ENCODE assay signal across 8 cellular contexts in the genomic region with DNA sequence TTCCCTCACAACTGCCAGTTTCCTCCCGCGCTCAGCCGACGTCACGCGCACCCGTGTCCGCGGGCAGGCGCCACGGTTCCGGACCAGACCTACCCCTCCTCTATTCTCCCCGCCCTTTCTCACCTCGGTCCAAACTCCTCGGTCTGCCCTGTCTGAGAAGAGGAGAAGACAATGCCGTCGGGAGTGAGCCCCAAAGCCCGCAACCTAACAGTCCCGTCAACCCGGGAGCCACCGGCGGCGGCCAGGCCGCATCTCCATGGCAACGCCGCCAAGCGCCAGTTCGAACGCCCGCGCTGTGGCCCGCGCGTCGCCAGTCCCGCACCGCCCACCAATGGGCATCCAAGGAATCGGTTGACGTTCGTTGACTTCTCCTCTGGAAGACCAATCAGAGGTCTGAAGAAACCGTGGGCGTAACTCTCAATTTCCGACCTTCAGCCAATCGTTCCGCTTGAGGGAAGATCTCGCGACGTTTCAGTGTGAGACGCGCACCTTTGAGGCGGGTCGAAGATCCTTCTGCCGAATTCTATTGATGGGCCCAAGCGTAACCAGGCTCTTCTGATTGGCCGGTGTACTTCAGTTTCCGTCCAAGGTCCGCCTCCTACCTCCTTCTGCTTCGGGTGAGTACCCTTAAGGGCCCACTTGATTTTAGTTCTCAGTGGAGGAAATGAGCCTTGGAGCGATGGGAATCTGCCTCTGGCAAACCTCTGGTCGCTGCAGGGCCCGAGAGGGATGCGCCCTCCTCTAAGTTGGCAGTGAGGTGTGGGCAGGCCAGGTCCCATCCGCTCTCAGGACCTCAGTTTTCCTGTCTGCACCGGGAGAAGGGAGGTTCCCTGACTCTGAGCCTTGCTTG. TPM values are rescaled to one million over a fixed set of nuclear protein-coding genes. Genes with fewer than 3 reads are reported as not detected.
DNase-seq lines count a peak whose midpoint lies in the region; ATAC-seq and TF ChIP-seq lines count a peak whose summit lies in the region.

A gene with protein sequence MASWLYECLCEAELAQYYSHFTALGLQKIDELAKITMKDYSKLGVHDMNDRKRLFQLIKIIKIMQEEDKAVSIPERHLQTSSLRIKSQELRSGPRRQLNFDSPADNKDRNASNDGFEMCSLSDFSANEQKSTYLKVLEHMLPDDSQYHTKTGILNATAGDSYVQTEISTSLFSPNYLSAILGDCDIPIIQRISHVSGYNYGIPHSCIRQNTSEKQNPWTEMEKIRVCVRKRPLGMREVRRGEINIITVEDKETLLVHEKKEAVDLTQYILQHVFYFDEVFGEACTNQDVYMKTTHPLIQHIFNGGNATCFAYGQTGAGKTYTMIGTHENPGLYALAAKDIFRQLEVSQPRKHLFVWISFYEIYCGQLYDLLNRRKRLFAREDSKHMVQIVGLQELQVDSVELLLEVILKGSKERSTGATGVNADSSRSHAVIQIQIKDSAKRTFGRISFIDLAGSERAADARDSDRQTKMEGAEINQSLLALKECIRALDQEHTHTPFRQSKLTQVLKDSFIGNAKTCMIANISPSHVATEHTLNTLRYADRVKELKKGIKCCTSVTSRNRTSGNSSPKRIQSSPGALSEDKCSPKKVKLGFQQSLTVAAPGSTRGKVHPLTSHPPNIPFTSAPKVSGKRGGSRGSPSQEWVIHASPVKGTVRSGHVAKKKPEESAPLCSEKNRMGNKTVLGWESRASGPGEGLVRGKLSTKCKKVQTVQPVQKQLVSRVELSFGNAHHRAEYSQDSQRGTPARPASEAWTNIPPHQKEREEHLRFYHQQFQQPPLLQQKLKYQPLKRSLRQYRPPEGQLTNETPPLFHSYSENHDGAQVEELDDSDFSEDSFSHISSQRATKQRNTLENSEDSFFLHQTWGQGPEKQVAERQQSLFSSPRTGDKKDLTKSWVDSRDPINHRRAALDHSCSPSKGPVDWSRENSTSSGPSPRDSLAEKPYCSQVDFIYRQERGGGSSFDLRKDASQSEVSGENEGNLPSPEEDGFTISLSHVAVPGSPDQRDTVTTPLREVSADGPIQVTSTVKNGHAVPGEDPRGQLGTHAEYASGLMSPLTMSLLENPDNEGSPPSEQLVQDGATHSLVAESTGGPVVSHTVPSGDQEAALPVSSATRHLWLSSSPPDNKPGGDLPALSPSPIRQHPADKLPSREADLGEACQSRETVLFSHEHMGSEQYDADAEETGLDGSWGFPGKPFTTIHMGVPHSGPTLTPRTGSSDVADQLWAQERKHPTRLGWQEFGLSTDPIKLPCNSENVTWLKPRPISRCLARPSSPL (N-terminal part only) (minus strand): TSS at position 286 of the 850 bp plus-strand sequence. CDS start 17,922 bp downstream, outside the sequence.
A gene (plus strand): TSS at position 587 of the 850 bp plus-strand sequence. CDS start 9,471 bp downstream, outside the sequence.

- DNase-seq in NCI-H2029 treated with DMSO at 0.1 percent for 48 hours (lab: John Stamatoyannopoulos, UW) (peak; percentile 99), T1000 (lab: John Stamatoyannopoulos, UW) (peak; percentile 91), astrocyte of the hippocampus (ENCODE audit: low read depth, low spot score) (peak; percentile 100), hepatocyte (ENCODE audit: low spot score) (peak; percentile 100), aorta (peak; percentile 98)

- H2AFZ ChIP-seq in hepatocyte = peak within 1 kb of the TSS; percentile 48

- H3K9ac ChIP-seq in rectal smooth muscle tissue (ENCODE audit: low read length) = peak within 1 kb of the TSS; percentile 99

- intact Hi-C loops in aorta (cut with DNase I) = loop anchor here in 1 of 2 donors (1.0 to 10.0 kb wide), 2 partner anchors 48 to 204 kb away; a partner anchor contains a TSS

- no peaks in the 10 kb centered on the region for H3K27me3 ChIP-seq in hepatocyte
- no peaks in the 10 kb centered on the region for H3K27me3 ChIP-seq in rectal smooth muscle tissue (ENCODE audit: control insufficient read depth, insufficient read depth, low read length)
- no peaks in the 10 kb centered on the region for H3K27me3 ChIP-seq in aorta (ENCODE audit: control insufficient read depth in 1 of 2, insufficient read depth in 2 of 2, low read length in 1 of 2)

- H3K36me3 ChIP-seq in hepatocyte (replicated peaks; ENCODE audit: insufficient read depth, low read depth) = no peaks in the 10 kb centered on the region
- no peaks in the 10 kb centered on the region for H3K36me3 ChIP-seq in rectal smooth muscle tissue (ENCODE audit: control insufficient read depth, insufficient read depth, low read length)
- no peaks in the 10 kb centered on the region for H3K36me3 ChIP-seq in aorta (ENCODE audit: control insufficient read depth in 1 of 2, insufficient read depth in 2 of 2, low read length in 1 of 2)

- no peaks in the 10 kb centered on the region for H3K9me3 ChIP-seq in hepatocyte (ENCODE audit: low read depth)
- H3K9me3 ChIP-seq in aorta (ENCODE audit: control insufficient read depth, low read length) = no peaks in the 10 kb centered on the region

- H4K20me1 ChIP-seq in hepatocyte (ENCODE audit: insufficient read depth, poor library complexity, severe bottlenecking) = no peaks in the 10 kb centered on the region

- H3K27ac ChIP-seq in hepatocyte (peak within 1 kb of the TSS; percentile 90), rectal smooth muscle tissue (ENCODE audit: low read depth, low read length) (peak within 1 kb of the TSS; percentile 97), aorta (ENCODE audit: low read depth in 1 of 2, low read length in 2 of 2) (peak within 1 kb of the TSS in 1 of 2 donors; percentile 93)

- H3K4me1 ChIP-seq in hepatocyte (ENCODE audit: insufficient read depth) (no peaks in the 10 kb centered on the region), rectal smooth muscle tissue (ENCODE audit: control insufficient read depth, insufficient read depth, low read length) (peaks cover 6% of the 10 kb centered on the region), aorta (ENCODE audit: control insufficient read depth in 1 of 2, insufficient read depth in 2 of 2, low read length in 2 of 2) (no peaks in the 10 kb centered on the region)

- TF ChIP-seq CTCF in hepatocyte (IDR thresholded peaks at IDR 0.05; ENCODE audit: poor library complexity) = no peak

- peaks cover 28% of the 10 kb centered on the region for H3K79me2 ChIP-seq in hepatocyte

- whole genome bisulfite sequencing in hepatocyte (ENCODE audit: low lambda C conversion rate, missing lambda C conversion rate) = under 1% methylated on average over 61 of the region's 64 CpGs
- WGBS in aorta, 2 donors = 0% methylated on average over 57 to 64 of the region's 64 CpGs

- ATAC-seq in GM18511 (IDR thresholded peaks at IDR 0.05; ENCODE audit: unreplicated experiment) = peak; percentile 97
- peak; percentile 94 for ATAC-seq in HG03025 (IDR thresholded peaks at IDR 0.05; ENCODE audit: low FRiP score, unreplicated experiment)
- ATAC-seq in aorta (ENCODE audit: low FRiP score) = peak; percentile 98

- no peaks in the 10 kb centered on the region for H3K9me2 ChIP-seq in hepatocyte (replicated peaks; ENCODE audit: insufficient read depth)

- H3K4me3 ChIP-seq in hepatocyte (peak within 1 kb of the TSS; percentile 35), rectal smooth muscle tissue (ENCODE audit: low read length) (peak within 1 kb of the TSS; percentile 99), aorta (ENCODE audit: low read length in 2 of 2) (peak within 1 kb of the TSS; percentile 76 to 84)

- peak within 1 kb of the TSS; percentile 77 for H3K4me2 ChIP-seq in hepatocyte

RNA-seq across cellular contexts. Expression of the first gene that starts in this region (rescaled TPM):
- total RNA-seq in hepatocyte (1.3 and 1.8 TPM in 2 replicates), aorta (under 1 TPM; 0.32 to 0.78 TPM)
- polyA plus RNA-seq in hepatocyte (0.71 and 1.0 TPM in 2 replicates), aorta (under 1 TPM in 1 of 2 donors, not detected in 1; 0.10 TPM)

RNA-seq across cellular contexts. Expression of the second gene that starts in this region (rescaled TPM):
- total RNA-seq in hepatocyte (19.6 and 29.0 TPM in 2 replicates), aorta (10 to 100 TPM; 13.6 to 17.1 TPM)
- polyA plus RNA-seq in hepatocyte (23.4 and 40.8 TPM in 2 replicates), aorta (10 to 100 TPM; 27.4 to 38.3 TPM)

Comparison
In these comparisons a context has a peak if more than half of its experiments do, and no peak if none do; other contexts are left out.
1. H3K4me3 ChIP-seq: peak in every context shown above with its lines; median percentile 99 in rectal smooth muscle tissue; 80 in aorta; 35 in hepatocyte.